ENCODE assay signal across 9 cellular contexts in the genomic region with DNA sequence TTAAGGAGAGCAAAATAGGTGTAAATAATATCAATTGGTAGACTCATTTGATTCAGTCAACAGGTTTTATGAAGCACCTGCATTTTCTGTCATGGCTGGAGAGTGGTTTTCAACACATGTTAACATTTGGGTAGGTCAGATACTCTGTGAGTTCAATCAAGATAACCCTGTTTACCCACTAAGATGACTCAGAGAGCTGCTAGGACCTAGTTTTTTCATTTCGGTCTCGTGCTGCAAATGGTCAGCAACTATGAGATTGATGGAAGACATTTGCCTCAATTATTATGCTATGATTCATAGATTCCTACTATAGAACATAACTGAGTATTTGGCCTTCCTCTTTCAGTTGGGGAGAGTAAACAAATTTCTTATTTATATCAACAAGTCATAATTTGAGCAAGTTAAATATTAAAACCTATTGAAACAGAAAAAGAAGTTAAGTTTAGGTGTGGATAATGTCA.
DNase-seq lines count a peak whose midpoint lies in the region; ATAC-seq, FAIRE-seq and TF ChIP-seq lines count a peak whose summit lies in the region.
"Had no signal": no experiment of that assay in that cellular context is flagged by ENCODE, and none has a peak within 500 bp of the region (broad histone marks: within the 10 kb centered on the region; RNA-seq: fewer than 3 reads in every experiment).

No MANE protein-coding gene starts in this region.

- H3K36me3 ChIP-seq in breast epithelium (no peaks in the 10 kb centered on the region), astrocyte (ENCODE audit: insufficient read depth, low read length) (no peaks in the 10 kb centered on the region), HepG2 (replicated peaks in 1 of 2; ENCODE audit: control insufficient read depth in 1 of 2, insufficient read depth in 2 of 2, low read length in 2 of 2) (no peaks in the 10 kb centered on the region), urinary bladder (ENCODE audit: insufficient read depth) (no peaks in the 10 kb centered on the region)
- no peaks in the 10 kb centered on the region for H3K36me3 ChIP-seq in effector memory CD4-positive, alpha-beta T cell (ENCODE audit: control insufficient read depth, insufficient read depth, low read length)

- TF ChIP-seq POLR2A in breast epithelium (IDR thresholded peaks at IDR 0.05) = no peak
- no peak for TF ChIP-seq POLR2A in HepG2 (IDR thresholded peaks at IDR 0.05; ENCODE audit: insufficient read depth in 1 of 2, low read depth in 2 of 2, low read length in 2 of 2)

- H3K4me2 ChIP-seq in astrocyte (ENCODE audit: low read length) (no peak overlapping the region), HepG2 (ENCODE audit: low read depth, low read length) (no peak overlapping the region)

- intact Hi-C loops in MCF 10A (cut with micrococcal nuclease) = loop anchor here (2.0 to 10.0 kb wide), 3 partner anchors 279 to 391 kb away; a partner anchor contains a TSS
- intact Hi-C loops in breast epithelium (cut with DNase I; ENCODE audit: low total_unique reads) = no loop called here
- intact Hi-C loops in HepG2 (cut with micrococcal nuclease; ENCODE audit: unreplicated experiment) = loop anchor here (2.0 kb wide), 1 partner anchor 393 kb away; no protein-coding TSS in a partner anchor

- H3K9me3 Mint-ChIP-seq in MCF 10A (ENCODE audit: unreplicated experiment) (no peaks in the 10 kb centered on the region), astrocyte (ENCODE audit: unreplicated experiment) (no peaks in the 10 kb centered on the region)

- H3K4me1 Mint-ChIP-seq in MCF 10A (ENCODE audit: insufficient read depth, unreplicated experiment) (peaks cover 37% of the 10 kb centered on the region), astrocyte (ENCODE audit: low read depth, unreplicated experiment) (peaks cover 40% of the 10 kb centered on the region)

- H3K4me3 ChIP-seq in breast epithelium (no peak overlapping the region), astrocyte (ENCODE audit: insufficient read depth, low read depth, low read length) (no peak overlapping the region), HepG2 (replicated peaks in 1 of 3; ENCODE audit: insufficient read depth in 1 of 3, low read depth in 2 of 3, low read length in 3 of 3) (no peak overlapping the region), urinary bladder (ENCODE audit: low read depth, low read length) (no peak overlapping the region)
- H3K4me3 ChIP-seq in effector memory CD4-positive, alpha-beta T cell (ENCODE audit: insufficient read depth, low read depth, low read length, poor library complexity, severe bottlenecking) = no peak overlapping the region

- no peaks in the 10 kb centered on the region for H3K79me2 ChIP-seq in astrocyte (ENCODE audit: insufficient read depth, low read length)
- H3K79me2 ChIP-seq in HepG2 (ENCODE audit: insufficient read depth, low read length) = no peaks in the 10 kb centered on the region

- CTCF ChIA-PET in MCF 10A (lab: Yijun Ruan, JAX) = interaction anchor here (0.9 kb wide), 1 partner anchor 9 kb away, joined by 3 read pairs; no protein-coding TSS in a partner anchor
- CTCF ChIA-PET in HepG2 (lab: Yijun Ruan, JAX; ENCODE audit: low intra/inter-chr PET ratio, low total read pairs) = no interaction called here

- H3K36me3 Mint-ChIP-seq in MCF 10A (ENCODE audit: insufficient read depth, unreplicated experiment) = no peaks in the 10 kb centered on the region
- H3K36me3 Mint-ChIP-seq in astrocyte (ENCODE audit: low read depth, unreplicated experiment) = no peaks in the 10 kb centered on the region

- TF ChIP-seq EP300 in HepG2 (IDR thresholded peaks at IDR 0.05; ENCODE audit: low read depth in 2 of 2, low read length in 2 of 2) (no peak), HepG2 (CRISPR knock-in tag; IDR thresholded peaks at IDR 0.05; ENCODE audit: borderline replicate concordance) (no peak)

- TF ChIP-seq CTCF in MCF 10A (IDR thresholded peaks at IDR 0.05; ENCODE audit: unreplicated experiment) (no peak), breast epithelium (IDR thresholded peaks at IDR 0.05) (no peak), astrocyte (IDR thresholded peaks at IDR 0.05; ENCODE audit: insufficient read depth, low read depth, low read length) (no peak), HepG2 (CRISPR knock-in tag; IDR thresholded peaks at IDR 0.05) (no peak)

- H3K4me1 ChIP-seq in breast epithelium (no peaks in the 10 kb centered on the region), astrocyte (ENCODE audit: insufficient read depth, low read length) (peaks cover 31% of the 10 kb centered on the region), HepG2 (ENCODE audit: insufficient read depth, low read length) (peaks cover 18% of the 10 kb centered on the region), urinary bladder (ENCODE audit: insufficient read depth) (peaks cover 4% of the 10 kb centered on the region)
- H3K4me1 ChIP-seq in effector memory CD4-positive, alpha-beta T cell (ENCODE audit: control insufficient read depth, insufficient read depth, low read length, poor library complexity, severe bottlenecking) = no peaks in the 10 kb centered on the region

- H3K4me3 Mint-ChIP-seq in MCF 10A (ENCODE audit: unreplicated experiment) = no peak overlapping the region
- no peak overlapping the region for H3K4me3 Mint-ChIP-seq in astrocyte (ENCODE audit: unreplicated experiment)

- ATAC-seq in HepG2 (peak; percentile 75), GM18870 (IDR thresholded peaks at IDR 0.05; ENCODE audit: unreplicated experiment) (no peak)

- POLR2A ChIA-PET in MCF 10A (lab: Yijun Ruan, JAX) = interaction anchor here (0.6 to 4.8 kb wide), 8 partner anchors 13 to 391 kb away, joined by 3 to 72 read pairs (median 4); a partner anchor contains a TSS
- POLR2A ChIA-PET in HepG2 (lab: Yijun Ruan, JAX) = no interaction called here

- no peak for TF ChIP-seq RAD21 in HepG2 (CRISPR knock-in tag; IDR thresholded peaks at IDR 0.05)

- H3K27me3 ChIP-seq in breast epithelium = no peaks in the 10 kb centered on the region
- no peaks in the 10 kb centered on the region for H3K27me3 ChIP-seq in astrocyte (ENCODE audit: insufficient read depth, low read length)
- no peaks in the 10 kb centered on the region for H3K27me3 ChIP-seq in HepG2 (ENCODE audit: control insufficient read depth in 1 of 2, insufficient read depth in 2 of 2, low read length in 2 of 2)
- H3K27me3 ChIP-seq in effector memory CD4-positive, alpha-beta T cell (replicated peaks; ENCODE audit: control insufficient read depth, insufficient read depth, low read length, poor library complexity, severe bottlenecking) = no peaks in the 10 kb centered on the region

- BruUV-seq in MCF 10A (replicated peaks; lab: Mats Ljungman, UMichigan) = no TSS peak
- no TSS peak for BruUV-seq in HepG2 (replicated peaks; lab: Mats Ljungman, UMichigan)

- H3K9ac ChIP-seq in astrocyte (ENCODE audit: low read length) = no peak overlapping the region
- no peak overlapping the region for H3K9ac ChIP-seq in HepG2 (ENCODE audit: insufficient read depth, low read depth, low read length)

- H3K27ac ChIP-seq in breast epithelium (no peak overlapping the region), astrocyte (ENCODE audit: low read depth, low read length) (peak overlapping the region; percentile 87), HepG2 (ENCODE audit: extremely low read length, insufficient read depth, low read length) (no peak overlapping the region), urinary bladder (ENCODE audit: low read depth) (peak overlapping the region; percentile 10)
- no peak overlapping the region for H3K27ac ChIP-seq in effector memory CD4-positive, alpha-beta T cell (ENCODE audit: insufficient read depth, low read length, poor library complexity, severe bottlenecking)

- H2AFZ ChIP-seq in astrocyte (ENCODE audit: low read depth, low read length) (no peak overlapping the region), HepG2 (ENCODE audit: low read length) (no peak overlapping the region)

- H3K27ac Mint-ChIP-seq in MCF 10A (ENCODE audit: low read depth, unreplicated experiment) = peak overlapping the region; percentile 88
- peak overlapping the region; percentile 65 for H3K27ac Mint-ChIP-seq in astrocyte (ENCODE audit: unreplicated experiment)

- H3K27me3 Mint-ChIP-seq in MCF 10A (ENCODE audit: insufficient read depth, unreplicated experiment) = no peaks in the 10 kb centered on the region
- H3K27me3 Mint-ChIP-seq in astrocyte (ENCODE audit: low read depth, unreplicated experiment) = no peaks in the 10 kb centered on the region

- peak; percentile 60 for FAIRE-seq in astrocyte (lab: Jason Lieb, UNC)
- FAIRE-seq in HepG2 (lab: Jason Lieb, UNC) = peak; percentile 18

- DNase-seq in MCF 10A (ENCODE audit: unreplicated experiment) (peak; percentile 31), breast epithelium (ENCODE audit: low spot score in 2 of 2) (no peak), astrocyte (ENCODE audit: low read depth) (peak; percentile 63), HepG2 (ENCODE audit: low spot score) (peak; percentile 70), SKM-1 treated with dmso at 0.1 percent for 144 hours (lab: John Stamatoyannopoulos, UW; ENCODE audit: unreplicated experiment) (no peak)
- no peak for DNase-seq in effector memory CD4-positive, alpha-beta T cell
- DNase-seq: NCI-H1105 had no signal

- 9% methylated on average over 2 of the region's 2 CpGs for WGBS in HepG2 (ENCODE audit: low lambda C conversion rate)
- 46% methylated on average over 2 of the region's 2 CpGs for WGBS in urinary bladder

- in situ Hi-C loops in HepG2 (cut with HindIII; ENCODE audit: extremely low pct_ligation_motif_present, low pct_unique_long_range_greater_than_20kb) = loop anchor here (10.0 kb wide), 1 partner anchor 391 kb away; a partner anchor contains a TSS

- H4K20me1 ChIP-seq in astrocyte (ENCODE audit: insufficient read depth, low read length) (no peaks in the 10 kb centered on the region), HepG2 (ENCODE audit: insufficient read depth, low read length) (no peaks in the 10 kb centered on the region)

- H3K9me3 ChIP-seq in breast epithelium = no peaks in the 10 kb centered on the region
- no peaks in the 10 kb centered on the region for H3K9me3 ChIP-seq in astrocyte (ENCODE audit: insufficient read depth, low read depth, low read length)
- no peaks in the 10 kb centered on the region for H3K9me3 ChIP-seq in HepG2 (ENCODE audit: low read length)
- H3K9me3 ChIP-seq in effector memory CD4-positive, alpha-beta T cell (ENCODE audit: control insufficient read depth, low read length) = no peaks in the 10 kb centered on the region

TF ChIP-seq in HepG2, 621 proteins besides CTCF, POLR2A, EP300 and RAD21 (continues in another document):
- TF ChIP-seq GATAD2A (CRISPR knock-in tag; IDR thresholded peaks at IDR 0.05) = 0 out of 2 replicates have a peak, but pooled peaks have one; percentile 24
- TF ChIP-seq KLF15 (CRISPR knock-in tag; IDR thresholded peaks at IDR 0.05; ENCODE audit: borderline replicate concordance) = no peak

Comparison
In these comparisons a context has a peak if more than half of its experiments do, and no peak if none do; other contexts are left out.
1. DNase-seq: peak in MCF 10A (single experiment), astrocyte (single experiment) and HepG2 (single experiment); none in breast epithelium (0 of 2), SKM-1 treated with dmso at 0.1 percent for 144 hours (single experiment) and effector memory CD4-positive, alpha-beta T cell (0 of 3).
2. H3K27ac ChIP-seq: peak in astrocyte (single experiment) and urinary bladder (single experiment); none in breast epithelium (0 of 2), HepG2 (single experiment) and effector memory CD4-positive, alpha-beta T cell (single experiment).